Comparison of ENCODE assay signal across 1 cellular context in the genomic region with DNA sequence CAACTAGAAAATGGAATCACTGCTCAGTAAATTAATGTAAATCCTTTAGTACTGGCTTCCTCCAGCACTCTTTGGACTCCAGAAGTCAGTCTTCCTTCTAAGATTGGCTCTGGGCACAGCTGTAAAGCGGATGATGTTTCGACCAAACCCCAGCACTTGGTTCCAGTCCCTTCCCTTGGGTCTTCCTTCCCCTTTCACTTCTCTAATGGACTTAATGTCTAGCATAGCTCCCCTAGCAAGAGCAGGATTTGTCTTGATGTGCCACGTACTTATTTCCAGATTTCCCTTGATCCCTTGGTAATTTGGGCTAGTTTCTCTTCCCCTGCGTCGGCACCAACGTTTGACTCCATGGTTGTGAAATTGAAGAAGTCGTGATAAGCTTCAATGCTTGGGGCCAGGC.
A peak's percentile ranks its signal among the peaks of the same experiment; 100 is the strongest.
TF ChIP-seq lines count a peak whose summit lies in the region.

No MANE protein-coding gene starts in this region.

TF ChIP-seq in GM12878, 131 proteins besides CTCF, POLR2A, EP300 and RAD21 (continued from another document):
- TF ChIP-seq, protein P1, sequence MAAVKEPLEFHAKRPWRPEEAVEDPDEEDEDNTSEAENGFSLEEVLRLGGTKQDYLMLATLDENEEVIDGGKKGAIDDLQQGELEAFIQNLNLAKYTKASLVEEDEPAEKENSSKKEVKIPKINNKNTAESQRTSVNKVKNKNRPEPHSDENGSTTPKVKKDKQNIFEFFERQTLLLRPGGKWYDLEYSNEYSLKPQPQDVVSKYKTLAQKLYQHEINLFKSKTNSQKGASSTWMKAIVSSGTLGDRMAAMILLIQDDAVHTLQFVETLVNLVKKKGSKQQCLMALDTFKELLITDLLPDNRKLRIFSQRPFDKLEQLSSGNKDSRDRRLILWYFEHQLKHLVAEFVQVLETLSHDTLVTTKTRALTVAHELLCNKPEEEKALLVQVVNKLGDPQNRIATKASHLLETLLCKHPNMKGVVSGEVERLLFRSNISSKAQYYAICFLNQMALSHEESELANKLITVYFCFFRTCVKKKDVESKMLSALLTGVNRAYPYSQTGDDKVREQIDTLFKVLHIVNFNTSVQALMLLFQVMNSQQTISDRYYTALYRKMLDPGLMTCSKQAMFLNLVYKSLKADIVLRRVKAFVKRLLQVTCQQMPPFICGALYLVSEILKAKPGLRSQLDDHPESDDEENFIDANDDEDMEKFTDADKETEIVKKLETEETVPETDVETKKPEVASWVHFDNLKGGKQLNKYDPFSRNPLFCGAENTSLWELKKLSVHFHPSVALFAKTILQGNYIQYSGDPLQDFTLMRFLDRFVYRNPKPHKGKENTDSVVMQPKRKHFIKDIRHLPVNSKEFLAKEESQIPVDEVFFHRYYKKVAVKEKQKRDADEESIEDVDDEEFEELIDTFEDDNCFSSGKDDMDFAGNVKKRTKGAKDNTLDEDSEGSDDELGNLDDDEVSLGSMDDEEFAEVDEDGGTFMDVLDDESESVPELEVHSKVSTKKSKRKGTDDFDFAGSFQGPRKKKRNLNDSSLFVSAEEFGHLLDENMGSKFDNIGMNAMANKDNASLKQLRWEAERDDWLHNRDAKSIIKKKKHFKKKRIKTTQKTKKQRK (IDR thresholded peaks at IDR 0.05; ENCODE audit: low read depth, low read length), result no peak
- peak; percentile 58 for TF ChIP-seq IKZF1 (conservative IDR thresholded peaks at IDR 0.05)
- TF ChIP-seq SPI1 (IDR thresholded peaks at IDR 0.05; ENCODE audit: borderline replicate concordance, insufficient read depth, low read depth, low read length), result peak; percentile 81
- TF ChIP-seq, protein P2, sequence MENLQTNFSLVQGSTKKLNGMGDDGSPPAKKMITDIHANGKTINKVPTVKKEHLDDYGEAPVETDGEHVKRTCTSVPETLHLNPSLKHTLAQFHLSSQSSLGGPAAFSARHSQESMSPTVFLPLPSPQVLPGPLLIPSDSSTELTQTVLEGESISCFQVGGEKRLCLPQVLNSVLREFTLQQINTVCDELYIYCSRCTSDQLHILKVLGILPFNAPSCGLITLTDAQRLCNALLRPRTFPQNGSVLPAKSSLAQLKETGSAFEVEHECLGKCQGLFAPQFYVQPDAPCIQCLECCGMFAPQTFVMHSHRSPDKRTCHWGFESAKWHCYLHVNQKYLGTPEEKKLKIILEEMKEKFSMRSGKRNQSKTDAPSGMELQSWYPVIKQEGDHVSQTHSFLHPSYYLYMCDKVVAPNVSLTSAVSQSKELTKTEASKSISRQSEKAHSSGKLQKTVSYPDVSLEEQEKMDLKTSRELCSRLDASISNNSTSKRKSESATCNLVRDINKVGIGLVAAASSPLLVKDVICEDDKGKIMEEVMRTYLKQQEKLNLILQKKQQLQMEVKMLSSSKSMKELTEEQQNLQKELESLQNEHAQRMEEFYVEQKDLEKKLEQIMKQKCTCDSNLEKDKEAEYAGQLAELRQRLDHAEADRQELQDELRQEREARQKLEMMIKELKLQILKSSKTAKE (IDR thresholded peaks at IDR 0.05; ENCODE audit: low read depth, poor library complexity, severe bottlenecking), result peak; percentile 34
- TF ChIP-seq, protein P3, sequence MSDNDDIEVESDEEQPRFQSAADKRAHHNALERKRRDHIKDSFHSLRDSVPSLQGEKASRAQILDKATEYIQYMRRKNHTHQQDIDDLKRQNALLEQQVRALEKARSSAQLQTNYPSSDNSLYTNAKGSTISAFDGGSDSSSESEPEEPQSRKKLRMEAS (IDR thresholded peaks at IDR 0.05; ENCODE audit: low read depth, low read length), result no peak
- TF ChIP-seq, protein P4, sequence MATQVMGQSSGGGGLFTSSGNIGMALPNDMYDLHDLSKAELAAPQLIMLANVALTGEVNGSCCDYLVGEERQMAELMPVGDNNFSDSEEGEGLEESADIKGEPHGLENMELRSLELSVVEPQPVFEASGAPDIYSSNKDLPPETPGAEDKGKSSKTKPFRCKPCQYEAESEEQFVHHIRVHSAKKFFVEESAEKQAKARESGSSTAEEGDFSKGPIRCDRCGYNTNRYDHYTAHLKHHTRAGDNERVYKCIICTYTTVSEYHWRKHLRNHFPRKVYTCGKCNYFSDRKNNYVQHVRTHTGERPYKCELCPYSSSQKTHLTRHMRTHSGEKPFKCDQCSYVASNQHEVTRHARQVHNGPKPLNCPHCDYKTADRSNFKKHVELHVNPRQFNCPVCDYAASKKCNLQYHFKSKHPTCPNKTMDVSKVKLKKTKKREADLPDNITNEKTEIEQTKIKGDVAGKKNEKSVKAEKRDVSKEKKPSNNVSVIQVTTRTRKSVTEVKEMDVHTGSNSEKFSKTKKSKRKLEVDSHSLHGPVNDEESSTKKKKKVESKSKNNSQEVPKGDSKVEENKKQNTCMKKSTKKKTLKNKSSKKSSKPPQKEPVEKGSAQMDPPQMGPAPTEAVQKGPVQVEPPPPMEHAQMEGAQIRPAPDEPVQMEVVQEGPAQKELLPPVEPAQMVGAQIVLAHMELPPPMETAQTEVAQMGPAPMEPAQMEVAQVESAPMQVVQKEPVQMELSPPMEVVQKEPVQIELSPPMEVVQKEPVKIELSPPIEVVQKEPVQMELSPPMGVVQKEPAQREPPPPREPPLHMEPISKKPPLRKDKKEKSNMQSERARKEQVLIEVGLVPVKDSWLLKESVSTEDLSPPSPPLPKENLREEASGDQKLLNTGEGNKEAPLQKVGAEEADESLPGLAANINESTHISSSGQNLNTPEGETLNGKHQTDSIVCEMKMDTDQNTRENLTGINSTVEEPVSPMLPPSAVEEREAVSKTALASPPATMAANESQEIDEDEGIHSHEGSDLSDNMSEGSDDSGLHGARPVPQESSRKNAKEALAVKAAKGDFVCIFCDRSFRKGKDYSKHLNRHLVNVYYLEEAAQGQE (IDR thresholded peaks at IDR 0.05; ENCODE audit: low read depth, low read length), result no peak
- peak; percentile 19 for TF ChIP-seq MEF2B (IDR thresholded peaks at IDR 0.05; ENCODE audit: partially characterized antibody, poor library complexity, severe bottlenecking)
- TF ChIP-seq, protein P5, sequence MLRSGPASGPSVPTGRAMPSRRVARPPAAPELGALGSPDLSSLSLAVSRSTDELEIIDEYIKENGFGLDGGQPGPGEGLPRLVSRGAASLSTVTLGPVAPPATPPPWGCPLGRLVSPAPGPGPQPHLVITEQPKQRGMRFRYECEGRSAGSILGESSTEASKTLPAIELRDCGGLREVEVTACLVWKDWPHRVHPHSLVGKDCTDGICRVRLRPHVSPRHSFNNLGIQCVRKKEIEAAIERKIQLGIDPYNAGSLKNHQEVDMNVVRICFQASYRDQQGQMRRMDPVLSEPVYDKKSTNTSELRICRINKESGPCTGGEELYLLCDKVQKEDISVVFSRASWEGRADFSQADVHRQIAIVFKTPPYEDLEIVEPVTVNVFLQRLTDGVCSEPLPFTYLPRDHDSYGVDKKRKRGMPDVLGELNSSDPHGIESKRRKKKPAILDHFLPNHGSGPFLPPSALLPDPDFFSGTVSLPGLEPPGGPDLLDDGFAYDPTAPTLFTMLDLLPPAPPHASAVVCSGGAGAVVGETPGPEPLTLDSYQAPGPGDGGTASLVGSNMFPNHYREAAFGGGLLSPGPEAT (IDR thresholded peaks at IDR 0.05; ENCODE audit: low read depth), result peak; percentile 26; the same call in 1 of the 2 replicates
- TF ChIP-seq ZZZ3 (IDR thresholded peaks at IDR 0.05; ENCODE audit: control insufficient read depth, insufficient read length, low read depth), result no peak
- TF ChIP-seq SIN3A (IDR thresholded peaks at IDR 0.05; ENCODE audit: low read depth, low read length), result no peak
- TF ChIP-seq KDM1A (IDR thresholded peaks at IDR 0.05; ENCODE audit: borderline replicate concordance), result no peak
- TF ChIP-seq EED (IDR thresholded peaks at IDR 0.05; ENCODE audit: low read depth), result peak; percentile 91
- TF ChIP-seq TCF12 (IDR thresholded peaks at IDR 0.05; ENCODE audit: low read depth, low read length), result 0 out of 2 replicates have a peak, but pooled peaks have one; percentile 40
- no peak for TF ChIP-seq JUND (IDR thresholded peaks at IDR 0.05; ENCODE audit: low read depth, low read length)
- peak; percentile 73; the same call in 1 of the 2 replicates for TF ChIP-seq PAX5 (IDR thresholded peaks at IDR 0.05; ENCODE audit: borderline replicate concordance, low read depth, low read length)
- no peak for TF ChIP-seq NFXL1 (IDR thresholded peaks at IDR 0.05; ENCODE audit: borderline replicate concordance)
